2 cellular contexts compared by ENCODE assay signal in genomic region chr3:52854013-52854412, GRCh38.
TF ChIP-seq lines count a peak whose summit lies in the region.

No MANE protein-coding gene starts in this region.

TF ChIP-seq in A549, 52 proteins besides CTCF, POLR2A, EP300 and RAD21 (continued from another document):
- TF ChIP-seq REST (IDR thresholded peaks at IDR 0.05) (peak; percentile 76), CBX8 (IDR thresholded peaks at IDR 0.05) (no peak), CHD2 (IDR thresholded peaks at IDR 0.05; ENCODE audit: low read length, partially characterized antibody) (no peak), RNF2 (IDR thresholded peaks at IDR 0.05; ENCODE audit: borderline replicate concordance, low read depth) (no peak)

TF ChIP-seq in HCT116, 20 proteins besides CTCF, POLR2A, EP300 and RAD21:
- TF ChIP-seq REST (IDR thresholded peaks at IDR 0.05; ENCODE audit: low read depth) (peak; percentile 41), POLR2AphosphoS5 (IDR thresholded peaks at IDR 0.05; ENCODE audit: low read depth, low read length) (no peak), YY1 (IDR thresholded peaks at IDR 0.05; ENCODE audit: extremely low read depth, insufficient replicate concordance, low read depth, low read length) (no peak), FOSL1 (IDR thresholded peaks at IDR 0.05; ENCODE audit: low read depth) (no peak), ELF1 (IDR thresholded peaks at IDR 0.05; ENCODE audit: borderline replicate concordance, low read depth) (no peak)
TF ChIP-seq in HCT116: peak in this region for 1.
